12 cellular contexts compared by ENCODE assay signal in genomic region chr1:201712387-201713092, GRCh38.
DNase-seq lines count a peak whose midpoint lies in the region; ATAC-seq and TF ChIP-seq lines count a peak whose summit lies in the region.
"Had no signal": no experiment of that assay in that cellular context is flagged by ENCODE, and none has a peak within 500 bp of the region (broad histone marks: within the 10 kb centered on the region; RNA-seq: fewer than 3 reads in every experiment).

No MANE protein-coding gene starts in this region.

- peaks cover 0 to 11% (median 0%) of the 10 kb centered on the region in 9 donors for H3K36me3 ChIP-seq in heart right ventricle
- no peaks in the 10 kb centered on the region for H3K36me3 ChIP-seq in esophagus (ENCODE audit: control insufficient read depth in 2 of 2, insufficient read depth in 2 of 2, low read length in 1 of 2)
- H3K36me3 ChIP-seq in parathyroid adenoma (ENCODE audit: control insufficient read depth, insufficient read depth, low read length) = no peaks in the 10 kb centered on the region
- no peaks in the 10 kb centered on the region for H3K36me3 ChIP-seq in uterus
- H3K36me3 ChIP-seq in effector memory CD4-positive, alpha-beta T cell (ENCODE audit: control insufficient read depth, insufficient read depth, low read length) = no peaks in the 10 kb centered on the region

- no peak for TF ChIP-seq POLR2A in uterus (IDR thresholded peaks at IDR 0.05)

- H3K4me3 ChIP-seq in heart right ventricle = no peak overlapping the region
- no peak overlapping the region for H3K4me3 ChIP-seq in esophagus (ENCODE audit: low read depth in 1 of 2, low read length in 2 of 2)
- H3K4me3 ChIP-seq in parathyroid adenoma (ENCODE audit: low read depth, low read length) = no peak overlapping the region
- H3K4me3 ChIP-seq in uterus = no peak overlapping the region
- H3K4me3 ChIP-seq in effector memory CD4-positive, alpha-beta T cell (ENCODE audit: insufficient read depth, low read depth, low read length, poor library complexity, severe bottlenecking) = no peak overlapping the region

- H3K27me3 ChIP-seq in heart right ventricle (no peaks in the 10 kb centered on the region), esophagus (ENCODE audit: control insufficient read depth in 1 of 2, insufficient read depth in 2 of 2, low read length in 2 of 2) (no peaks in the 10 kb centered on the region), parathyroid adenoma (ENCODE audit: control insufficient read depth, insufficient read depth, low read length) (no peaks in the 10 kb centered on the region), uterus (no peaks in the 10 kb centered on the region)
- no peaks in the 10 kb centered on the region for H3K27me3 ChIP-seq in effector memory CD4-positive, alpha-beta T cell (replicated peaks; ENCODE audit: control insufficient read depth, insufficient read depth, low read length, poor library complexity, severe bottlenecking)

- WGBS in heart right ventricle, 2 donors = 78 to 85% methylated on average over 7 of the region's 7 CpGs
- 83% methylated on average over 6 to 7 of the region's 7 CpGs for WGBS in esophagus, 2 donors

- no peak overlapping the region for H2AFZ ChIP-seq in parathyroid adenoma

- DNase-seq in heart right ventricle (no peak), Right ventricle myocardium inferior (ENCODE audit: missing footprints) (no peak), uterus (no peak)
- no peak for DNase-seq in activated CD8-positive, alpha-beta memory T cell treated with anti-CD3 and anti-CD28 coated beads, Interleukin-2, amount 50 U/mL, for 48 hours
- DNase-seq in stimulated activated naive CD8-positive, alpha-beta T cell treated with anti-CD3 and anti-CD28 coated beads, Interleukin-15, Interleukin-2, amounts not matched to agents 100 U/mL and 50 U/mL, for 24 hours = no peak
- DNase-seq in effector memory CD4-positive, alpha-beta T cell = no peak
- DNase-seq: activated CD4-positive, alpha-beta T cell treated with anti-CD3 and anti-CD28 coated beads, Interleukin-2, amount 10 ng/mL, durations not matched to agents 7 days and 5 days; activated naive CD4-positive, alpha-beta T cell treated with anti-CD3 and anti-CD28 coated beads, Interleukin-2, amount 50 U/mL, for 16 hours; NCI-H1092 had no signal

- H3K4me1 ChIP-seq in heart right ventricle = peaks cover 53 to 100% (median 90%) of the 10 kb centered on the region in 9 donors
- H3K4me1 ChIP-seq in esophagus (ENCODE audit: control insufficient read depth in 2 of 2, insufficient read depth in 2 of 2, low read length in 1 of 2) = peaks cover 2 to 17% of the 10 kb centered on the region in 2 donors
- H3K4me1 ChIP-seq in parathyroid adenoma = peaks cover 3% of the 10 kb centered on the region
- peaks cover 34 to 46% of the 10 kb centered on the region in 2 donors for H3K4me1 ChIP-seq in uterus
- H3K4me1 ChIP-seq in effector memory CD4-positive, alpha-beta T cell (ENCODE audit: control insufficient read depth, insufficient read depth, low read length, poor library complexity, severe bottlenecking) = no peaks in the 10 kb centered on the region

- H3K4me2 ChIP-seq in parathyroid adenoma (ENCODE audit: low read length) = no peak overlapping the region

- TF ChIP-seq CTCF in heart right ventricle (IDR thresholded peaks at IDR 0.05) (no peak), parathyroid adenoma (IDR thresholded peaks at IDR 0.05) (no peak), uterus (IDR thresholded peaks at IDR 0.05) (no peak)

- H3K9ac ChIP-seq in parathyroid adenoma = no peak overlapping the region

- ATAC-seq in heart right ventricle (no peak), Right ventricle myocardium inferior (no peak)
- ATAC-seq in stimulated activated naive CD8-positive, alpha-beta T cell treated with anti-CD3 and anti-CD28 coated beads, Interleukin-15, Interleukin-2, amounts not matched to agents 100 U/mL and 50 U/mL, for 24 hours = no peak

- no peaks in the 10 kb centered on the region for H3K79me2 ChIP-seq in parathyroid adenoma

- H3K9me3 ChIP-seq in heart right ventricle = no peaks in the 10 kb centered on the region
- no peaks in the 10 kb centered on the region for H3K9me3 ChIP-seq in esophagus (ENCODE audit: control insufficient read depth in 2 of 2, insufficient read depth in 1 of 2, low read depth in 1 of 2, low read length in 1 of 2)
- H3K9me3 ChIP-seq in parathyroid adenoma (ENCODE audit: control insufficient read depth, low read length) = no peaks in the 10 kb centered on the region
- H3K9me3 ChIP-seq in uterus = no peaks in the 10 kb centered on the region
- no peaks in the 10 kb centered on the region for H3K9me3 ChIP-seq in effector memory CD4-positive, alpha-beta T cell (ENCODE audit: control insufficient read depth, low read length)

- H3K27ac ChIP-seq in heart right ventricle (peak overlapping the region; percentile 81 to 98 (median 92)), esophagus (ENCODE audit: low read depth in 2 of 2, low read length in 1 of 2) (peak overlapping the region; percentile 71 to 81), parathyroid adenoma (peak overlapping the region; percentile 50), uterus (peak overlapping the region; percentile 89 to 96)
- no peak overlapping the region for H3K27ac ChIP-seq in effector memory CD4-positive, alpha-beta T cell (ENCODE audit: insufficient read depth, low read length, poor library complexity, severe bottlenecking)
- H3K27ac ChIP-seq: HL-60 had no signal

- intact Hi-C loops in heart right ventricle (cut with DNase I) = loop anchor here in 1 of 10 donors (1.0 to 10.0 kb wide), 2 partner anchors 80 to 172 kb away; partner anchors contain the start of gene SHISA4
- intact Hi-C loops in Right ventricle myocardium inferior (cut with DNase I) = loop anchor here (1.0 kb wide), 1 partner anchor 26 kb away; no protein-coding TSS in a partner anchor
- intact Hi-C loops in uterus (cut with DNase I; ENCODE audit: low total_unique reads) = no loop called here
